ENCODE assay signal across 1 cellular context in genomic region chr17:20291076-20291475, GRCh38.
TF ChIP-seq lines count a peak whose summit lies in the region.

No MANE protein-coding gene starts in this region.

TF ChIP-seq in WTC11, 78 proteins besides CTCF, POLR2A, EP300 and RAD21 (continued from another document):
- no peak for TF ChIP-seq ERG (CRISPR knock-in tag; IDR thresholded peaks at IDR 0.05)
- no peak for TF ChIP-seq FOXP4 (CRISPR knock-in tag; IDR thresholded peaks at IDR 0.05)
TF ChIP-seq in WTC11: peak in this region for 0.
